In the genomic region with DNA sequence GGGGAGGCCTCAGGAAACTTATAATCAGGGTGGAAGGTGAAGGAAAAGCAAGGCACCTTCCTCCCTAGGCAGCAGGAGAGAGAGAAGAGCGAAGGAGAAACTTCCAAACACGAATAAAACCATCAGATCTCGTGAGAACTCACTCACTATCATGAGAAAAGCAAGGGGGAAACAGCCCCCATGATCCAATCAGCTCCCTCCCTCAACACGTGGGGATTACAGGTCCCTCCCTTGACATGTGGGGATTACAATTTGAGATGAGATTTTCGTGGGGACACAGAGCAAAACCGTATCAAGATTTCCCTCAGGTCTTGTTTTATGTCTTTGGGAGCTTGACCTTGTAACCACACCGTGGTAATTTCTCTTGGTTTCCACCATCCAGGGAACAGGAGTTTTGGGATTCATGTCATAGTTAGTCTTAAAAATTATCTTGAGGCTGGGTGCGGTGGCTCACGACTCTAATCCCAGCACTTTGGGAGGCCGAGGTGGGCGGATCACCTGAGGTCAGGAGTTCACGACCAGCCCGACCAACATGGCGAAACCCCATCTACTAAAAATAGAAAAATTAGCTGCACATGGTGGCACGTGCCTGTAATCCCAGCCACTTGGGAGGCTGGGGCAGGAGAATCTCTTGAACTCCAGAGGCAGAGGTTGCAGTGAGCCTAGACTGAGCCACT, we compare ENCODE assay signal across 1 cellular context.
TF ChIP-seq lines count a peak whose summit lies in the region.

No MANE protein-coding gene starts in this region.

TF ChIP-seq in K562, 482 proteins besides CTCF, POLR2A, EP300 and RAD21 (continued from another document and continues in another):
- TF ChIP-seq, protein P1, sequence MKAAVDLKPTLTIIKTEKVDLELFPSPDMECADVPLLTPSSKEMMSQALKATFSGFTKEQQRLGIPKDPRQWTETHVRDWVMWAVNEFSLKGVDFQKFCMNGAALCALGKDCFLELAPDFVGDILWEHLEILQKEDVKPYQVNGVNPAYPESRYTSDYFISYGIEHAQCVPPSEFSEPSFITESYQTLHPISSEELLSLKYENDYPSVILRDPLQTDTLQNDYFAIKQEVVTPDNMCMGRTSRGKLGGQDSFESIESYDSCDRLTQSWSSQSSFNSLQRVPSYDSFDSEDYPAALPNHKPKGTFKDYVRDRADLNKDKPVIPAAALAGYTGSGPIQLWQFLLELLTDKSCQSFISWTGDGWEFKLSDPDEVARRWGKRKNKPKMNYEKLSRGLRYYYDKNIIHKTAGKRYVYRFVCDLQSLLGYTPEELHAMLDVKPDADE (conservative IDR thresholded peaks at IDR 0.05; ENCODE audit: control insufficient read depth, low read depth, low read length) = no peak
- TF ChIP-seq, protein P2, sequence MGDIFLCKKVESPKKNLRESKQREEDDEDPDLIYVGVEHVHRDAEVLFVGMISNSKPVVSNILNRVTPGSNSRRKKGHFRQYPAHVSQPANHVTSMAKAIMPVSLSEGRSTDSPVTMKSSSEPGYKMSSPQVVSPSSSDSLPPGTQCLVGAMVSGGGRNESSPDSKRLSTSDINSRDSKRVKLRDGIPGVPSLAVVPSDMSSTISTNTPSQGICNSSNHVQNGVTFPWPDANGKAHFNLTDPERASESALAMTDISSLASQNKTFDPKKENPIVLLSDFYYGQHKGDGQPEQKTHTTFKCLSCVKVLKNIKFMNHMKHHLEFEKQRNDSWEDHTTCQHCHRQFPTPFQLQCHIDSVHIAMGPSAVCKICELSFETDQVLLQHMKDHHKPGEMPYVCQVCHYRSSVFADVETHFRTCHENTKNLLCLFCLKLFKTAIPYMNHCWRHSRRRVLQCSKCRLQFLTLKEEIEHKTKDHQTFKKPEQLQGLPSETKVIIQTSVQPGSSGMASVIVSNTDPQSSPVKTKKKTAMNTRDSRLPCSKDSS (IDR thresholded peaks at IDR 0.05; ENCODE audit: low read depth, partially characterized antibody) = no peak
- TF ChIP-seq TCF7L2 (IDR thresholded peaks at IDR 0.05; ENCODE audit: low read depth, low read length) = no peak
- TF ChIP-seq, protein P3, sequence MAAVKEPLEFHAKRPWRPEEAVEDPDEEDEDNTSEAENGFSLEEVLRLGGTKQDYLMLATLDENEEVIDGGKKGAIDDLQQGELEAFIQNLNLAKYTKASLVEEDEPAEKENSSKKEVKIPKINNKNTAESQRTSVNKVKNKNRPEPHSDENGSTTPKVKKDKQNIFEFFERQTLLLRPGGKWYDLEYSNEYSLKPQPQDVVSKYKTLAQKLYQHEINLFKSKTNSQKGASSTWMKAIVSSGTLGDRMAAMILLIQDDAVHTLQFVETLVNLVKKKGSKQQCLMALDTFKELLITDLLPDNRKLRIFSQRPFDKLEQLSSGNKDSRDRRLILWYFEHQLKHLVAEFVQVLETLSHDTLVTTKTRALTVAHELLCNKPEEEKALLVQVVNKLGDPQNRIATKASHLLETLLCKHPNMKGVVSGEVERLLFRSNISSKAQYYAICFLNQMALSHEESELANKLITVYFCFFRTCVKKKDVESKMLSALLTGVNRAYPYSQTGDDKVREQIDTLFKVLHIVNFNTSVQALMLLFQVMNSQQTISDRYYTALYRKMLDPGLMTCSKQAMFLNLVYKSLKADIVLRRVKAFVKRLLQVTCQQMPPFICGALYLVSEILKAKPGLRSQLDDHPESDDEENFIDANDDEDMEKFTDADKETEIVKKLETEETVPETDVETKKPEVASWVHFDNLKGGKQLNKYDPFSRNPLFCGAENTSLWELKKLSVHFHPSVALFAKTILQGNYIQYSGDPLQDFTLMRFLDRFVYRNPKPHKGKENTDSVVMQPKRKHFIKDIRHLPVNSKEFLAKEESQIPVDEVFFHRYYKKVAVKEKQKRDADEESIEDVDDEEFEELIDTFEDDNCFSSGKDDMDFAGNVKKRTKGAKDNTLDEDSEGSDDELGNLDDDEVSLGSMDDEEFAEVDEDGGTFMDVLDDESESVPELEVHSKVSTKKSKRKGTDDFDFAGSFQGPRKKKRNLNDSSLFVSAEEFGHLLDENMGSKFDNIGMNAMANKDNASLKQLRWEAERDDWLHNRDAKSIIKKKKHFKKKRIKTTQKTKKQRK (IDR thresholded peaks at IDR 0.05; ENCODE audit: borderline replicate concordance, low read depth, low read length) = no peak
- no peak for TF ChIP-seq NONO (IDR thresholded peaks at IDR 0.05; ENCODE audit: low read depth in 2 of 2, low read length in 1 of 2)
- no peak for TF ChIP-seq ZNF124 (CRISPR knock-in tag; IDR thresholded peaks at IDR 0.05)
- TF ChIP-seq NR2C2 (CRISPR knock-in tag; IDR thresholded peaks at IDR 0.05) = no peak
- TF ChIP-seq NR2C2 (tag; IDR thresholded peaks at IDR 0.05) = peak; percentile 70
- TF ChIP-seq DNMT1 (IDR thresholded peaks at IDR 0.05) = no peak
- TF ChIP-seq NELFE (IDR thresholded peaks at IDR 0.05; ENCODE audit: insufficient read depth, insufficient read length) = no peak
- TF ChIP-seq CEBPB (tag; IDR thresholded peaks at IDR 0.05) = no peak
- TF ChIP-seq, protein P4, sequence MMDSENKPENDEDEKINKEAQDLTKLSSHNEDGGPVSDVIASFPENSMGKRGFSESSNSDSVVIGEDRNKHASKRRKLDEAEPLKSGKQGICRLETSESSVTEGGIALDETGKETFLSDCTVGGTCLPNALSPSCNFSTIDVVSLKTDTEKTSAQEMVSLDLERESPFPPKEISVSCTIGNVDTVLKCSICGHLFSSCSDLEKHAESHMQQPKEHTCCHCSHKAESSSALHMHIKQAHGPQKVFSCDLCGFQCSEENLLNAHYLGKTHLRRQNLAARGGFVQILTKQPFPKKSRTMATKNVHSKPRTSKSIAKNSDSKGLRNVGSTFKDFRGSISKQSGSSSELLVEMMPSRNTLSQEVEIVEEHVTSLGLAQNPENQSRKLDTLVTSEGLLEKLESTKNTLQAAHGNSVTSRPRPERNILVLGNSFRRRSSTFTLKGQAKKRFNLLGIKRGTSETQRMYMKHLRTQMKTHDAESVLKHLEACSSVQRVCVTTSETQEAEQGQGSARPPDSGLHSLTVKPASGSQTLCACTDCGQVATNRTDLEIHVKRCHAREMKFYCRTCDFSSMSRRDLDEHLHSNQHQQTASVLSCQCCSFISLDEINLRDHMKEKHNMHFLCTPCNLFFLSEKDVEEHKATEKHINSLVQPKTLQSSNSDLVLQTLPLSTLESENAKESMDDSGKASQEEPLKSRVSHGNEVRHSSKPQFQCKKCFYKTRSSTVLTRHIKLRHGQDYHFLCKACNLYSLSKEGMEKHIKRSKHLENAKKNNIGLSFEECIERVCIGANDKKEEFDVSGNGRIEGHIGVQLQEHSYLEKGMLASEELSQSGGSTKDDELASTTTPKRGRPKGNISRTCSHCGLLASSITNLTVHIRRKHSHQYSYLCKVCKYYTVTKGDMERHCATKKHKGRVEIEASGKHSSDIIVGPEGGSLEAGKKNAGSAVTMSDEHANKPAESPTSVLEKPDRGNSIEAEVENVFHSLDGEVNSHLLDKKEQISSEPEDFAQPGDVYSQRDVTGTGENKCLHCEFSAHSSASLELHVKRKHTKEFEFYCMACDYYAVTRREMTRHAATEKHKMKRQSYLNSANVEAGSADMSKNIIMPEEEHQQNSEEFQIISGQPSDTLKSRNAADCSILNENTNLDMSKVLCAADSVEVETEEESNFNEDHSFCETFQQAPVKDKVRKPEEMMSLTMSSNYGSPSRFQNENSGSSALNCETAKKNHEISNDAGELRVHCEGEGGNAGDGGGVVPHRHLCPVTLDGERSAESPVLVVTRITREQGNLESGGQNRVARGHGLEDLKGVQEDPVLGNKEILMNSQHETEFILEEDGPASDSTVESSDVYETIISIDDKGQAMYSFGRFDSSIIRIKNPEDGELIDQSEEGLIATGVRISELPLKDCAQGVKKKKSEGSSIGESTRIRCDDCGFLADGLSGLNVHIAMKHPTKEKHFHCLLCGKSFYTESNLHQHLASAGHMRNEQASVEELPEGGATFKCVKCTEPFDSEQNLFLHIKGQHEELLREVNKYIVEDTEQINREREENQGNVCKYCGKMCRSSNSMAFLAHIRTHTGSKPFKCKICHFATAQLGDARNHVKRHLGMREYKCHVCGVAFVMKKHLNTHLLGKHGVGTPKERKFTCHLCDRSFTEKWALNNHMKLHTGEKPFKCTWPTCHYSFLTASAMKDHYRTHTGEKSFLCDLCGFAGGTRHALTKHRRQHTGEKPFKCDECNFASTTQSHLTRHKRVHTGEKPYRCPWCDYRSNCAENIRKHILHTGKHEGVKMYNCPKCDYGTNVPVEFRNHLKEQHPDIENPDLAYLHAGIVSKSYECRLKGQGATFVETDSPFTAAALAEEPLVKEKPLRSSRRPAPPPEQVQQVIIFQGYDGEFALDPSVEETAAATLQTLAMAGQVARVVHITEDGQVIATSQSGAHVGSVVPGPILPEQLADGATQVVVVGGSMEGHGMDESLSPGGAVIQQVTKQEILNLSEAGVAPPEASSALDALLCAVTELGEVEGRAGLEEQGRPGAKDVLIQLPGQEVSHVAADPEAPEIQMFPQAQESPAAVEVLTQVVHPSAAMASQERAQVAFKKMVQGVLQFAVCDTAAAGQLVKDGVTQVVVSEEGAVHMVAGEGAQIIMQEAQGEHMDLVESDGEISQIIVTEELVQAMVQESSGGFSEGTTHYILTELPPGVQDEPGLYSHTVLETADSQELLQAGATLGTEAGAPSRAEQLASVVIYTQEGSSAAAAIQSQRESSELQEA (IDR thresholded peaks at IDR 0.05; ENCODE audit: low read depth) = no peak
- TF ChIP-seq FOXA1 (IDR thresholded peaks at IDR 0.05; ENCODE audit: borderline replicate concordance) = no peak
- TF ChIP-seq, protein P5, sequence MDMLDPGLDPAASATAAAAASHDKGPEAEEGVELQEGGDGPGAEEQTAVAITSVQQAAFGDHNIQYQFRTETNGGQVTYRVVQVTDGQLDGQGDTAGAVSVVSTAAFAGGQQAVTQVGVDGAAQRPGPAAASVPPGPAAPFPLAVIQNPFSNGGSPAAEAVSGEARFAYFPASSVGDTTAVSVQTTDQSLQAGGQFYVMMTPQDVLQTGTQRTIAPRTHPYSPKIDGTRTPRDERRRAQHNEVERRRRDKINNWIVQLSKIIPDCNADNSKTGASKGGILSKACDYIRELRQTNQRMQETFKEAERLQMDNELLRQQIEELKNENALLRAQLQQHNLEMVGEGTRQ (CRISPR knock-in tag; IDR thresholded peaks at IDR 0.05) = peak; percentile 30
- 0 out of 2 replicates have a peak, but pooled peaks have one; percentile 14 for TF ChIP-seq MECOM (CRISPR knock-in tag; IDR thresholded peaks at IDR 0.05)
- TF ChIP-seq, protein P6, sequence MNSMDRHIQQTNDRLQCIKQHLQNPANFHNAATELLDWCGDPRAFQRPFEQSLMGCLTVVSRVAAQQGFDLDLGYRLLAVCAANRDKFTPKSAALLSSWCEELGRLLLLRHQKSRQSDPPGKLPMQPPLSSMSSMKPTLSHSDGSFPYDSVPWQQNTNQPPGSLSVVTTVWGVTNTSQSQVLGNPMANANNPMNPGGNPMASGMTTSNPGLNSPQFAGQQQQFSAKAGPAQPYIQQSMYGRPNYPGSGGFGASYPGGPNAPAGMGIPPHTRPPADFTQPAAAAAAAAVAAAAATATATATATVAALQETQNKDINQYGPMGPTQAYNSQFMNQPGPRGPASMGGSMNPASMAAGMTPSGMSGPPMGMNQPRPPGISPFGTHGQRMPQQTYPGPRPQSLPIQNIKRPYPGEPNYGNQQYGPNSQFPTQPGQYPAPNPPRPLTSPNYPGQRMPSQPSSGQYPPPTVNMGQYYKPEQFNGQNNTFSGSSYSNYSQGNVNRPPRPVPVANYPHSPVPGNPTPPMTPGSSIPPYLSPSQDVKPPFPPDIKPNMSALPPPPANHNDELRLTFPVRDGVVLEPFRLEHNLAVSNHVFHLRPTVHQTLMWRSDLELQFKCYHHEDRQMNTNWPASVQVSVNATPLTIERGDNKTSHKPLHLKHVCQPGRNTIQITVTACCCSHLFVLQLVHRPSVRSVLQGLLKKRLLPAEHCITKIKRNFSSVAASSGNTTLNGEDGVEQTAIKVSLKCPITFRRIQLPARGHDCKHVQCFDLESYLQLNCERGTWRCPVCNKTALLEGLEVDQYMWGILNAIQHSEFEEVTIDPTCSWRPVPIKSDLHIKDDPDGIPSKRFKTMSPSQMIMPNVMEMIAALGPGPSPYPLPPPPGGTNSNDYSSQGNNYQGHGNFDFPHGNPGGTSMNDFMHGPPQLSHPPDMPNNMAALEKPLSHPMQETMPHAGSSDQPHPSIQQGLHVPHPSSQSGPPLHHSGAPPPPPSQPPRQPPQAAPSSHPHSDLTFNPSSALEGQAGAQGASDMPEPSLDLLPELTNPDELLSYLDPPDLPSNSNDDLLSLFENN (IDR thresholded peaks at IDR 0.05; ENCODE audit: low read depth in 2 of 2, low read length in 2 of 2) = no peak
- TF ChIP-seq GABPB2 (CRISPR knock-in tag; conservative IDR thresholded peaks at IDR 0.05) = no peak
- no peak for TF ChIP-seq POLR2H (tag; IDR thresholded peaks at IDR 0.05; ENCODE audit: low read depth)
- TF ChIP-seq, protein P7, sequence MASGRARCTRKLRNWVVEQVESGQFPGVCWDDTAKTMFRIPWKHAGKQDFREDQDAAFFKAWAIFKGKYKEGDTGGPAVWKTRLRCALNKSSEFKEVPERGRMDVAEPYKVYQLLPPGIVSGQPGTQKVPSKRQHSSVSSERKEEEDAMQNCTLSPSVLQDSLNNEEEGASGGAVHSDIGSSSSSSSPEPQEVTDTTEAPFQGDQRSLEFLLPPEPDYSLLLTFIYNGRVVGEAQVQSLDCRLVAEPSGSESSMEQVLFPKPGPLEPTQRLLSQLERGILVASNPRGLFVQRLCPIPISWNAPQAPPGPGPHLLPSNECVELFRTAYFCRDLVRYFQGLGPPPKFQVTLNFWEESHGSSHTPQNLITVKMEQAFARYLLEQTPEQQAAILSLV (tag; IDR thresholded peaks at IDR 0.05) = no peak
- no peak for TF ChIP-seq ZC3H8 (IDR thresholded peaks at IDR 0.05)
- TF ChIP-seq MEF2A (IDR thresholded peaks at IDR 0.05; ENCODE audit: control insufficient read depth, low read depth, low read length) = peak; percentile 80; the same call in 1 of the 2 replicates
- no peak for TF ChIP-seq HDAC1 (IDR thresholded peaks at IDR 0.05)
- no peak for TF ChIP-seq ATF1 (CRISPR knock-in tag; IDR thresholded peaks at IDR 0.05)
- TF ChIP-seq ATF1 (tag; IDR thresholded peaks at IDR 0.05) = no peak
- TF ChIP-seq, protein P8, sequence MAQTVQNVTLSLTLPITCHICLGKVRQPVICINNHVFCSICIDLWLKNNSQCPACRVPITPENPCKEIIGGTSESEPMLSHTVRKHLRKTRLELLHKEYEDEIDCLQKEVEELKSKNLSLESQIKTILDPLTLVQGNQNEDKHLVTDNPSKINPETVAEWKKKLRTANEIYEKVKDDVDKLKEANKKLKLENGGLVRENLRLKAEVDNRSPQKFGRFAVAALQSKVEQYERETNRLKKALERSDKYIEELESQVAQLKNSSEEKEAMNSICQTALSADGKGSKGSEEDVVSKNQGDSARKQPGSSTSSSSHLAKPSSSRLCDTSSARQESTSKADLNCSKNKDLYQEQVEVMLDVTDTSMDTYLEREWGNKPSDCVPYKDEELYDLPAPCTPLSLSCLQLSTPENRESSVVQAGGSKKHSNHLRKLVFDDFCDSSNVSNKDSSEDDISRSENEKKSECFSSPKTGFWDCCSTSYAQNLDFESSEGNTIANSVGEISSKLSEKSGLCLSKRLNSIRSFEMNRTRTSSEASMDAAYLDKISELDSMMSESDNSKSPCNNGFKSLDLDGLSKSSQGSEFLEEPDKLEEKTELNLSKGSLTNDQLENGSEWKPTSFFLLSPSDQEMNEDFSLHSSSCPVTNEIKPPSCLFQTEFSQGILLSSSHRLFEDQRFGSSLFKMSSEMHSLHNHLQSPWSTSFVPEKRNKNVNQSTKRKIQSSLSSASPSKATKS (CRISPR knock-in tag; IDR thresholded peaks at IDR 0.05) = no peak
- TF ChIP-seq MCM5 (IDR thresholded peaks at IDR 0.05; ENCODE audit: low read depth) = no peak
